ENCODE assay signal across 8 cellular contexts in genomic region chr9:37486616-37487544, GRCh38. TPM values are rescaled to one million over a fixed set of nuclear protein-coding genes. Genes with fewer than 3 reads are reported as not detected.
DNase-seq lines count a peak whose midpoint lies in the region; ATAC-seq, FAIRE-seq and TF ChIP-seq lines count a peak whose summit lies in the region.

No MANE protein-coding gene starts in this region.

- DNase-seq in T-helper 1 cell (no peak), SK-N-MC (ENCODE audit: low read depth, low spot score) (no peak), endothelial cell of umbilical vein (ENCODE audit: low read depth, low spot score) (no peak), cortex of kidney (lab: John Stamatoyannopoulos, UW) (no peak), HTR-8/SVneo (ENCODE audit: insufficient read length, low spot score) (no peak)

- CTCF ChIA-PET in endothelial cell of umbilical vein (lab: Charles Lee) = interaction anchor here (1.3 to 3.5 kb wide), 3 partner anchors 14 to 777 kb away, joined by 4 to 12 read pairs (median 5); no protein-coding TSS in a partner anchor

- peaks cover 38% of the 10 kb centered on the region for H3K4me1 Mint-ChIP-seq in T-helper 1 cell treated with Interleukin-12 subunit alpha and Interleukin-12 subunit beta and Interleukin-4 antibody, amounts not matched to agents 30 μg/mL and 1 μg/mL, for 36 hours (ENCODE audit: low read depth)

- peaks cover 39% of the 10 kb centered on the region for H3K36me3 ChIP-seq in SK-N-MC (ENCODE audit: insufficient read depth, low read length)
- H3K36me3 ChIP-seq in endothelial cell of umbilical vein (ENCODE audit: control insufficient read depth in 2 of 2, extremely low read depth in 1 of 2, insufficient read depth in 2 of 2, low read length in 2 of 2) = no peaks in the 10 kb centered on the region
- H3K36me3 ChIP-seq in mucosa of stomach (ENCODE audit: control insufficient read depth, insufficient read depth, low read length) = no peaks in the 10 kb centered on the region

- TF ChIP-seq CTCF in endothelial cell of umbilical vein (IDR thresholded peaks at IDR 0.05; ENCODE audit: extremely low read depth in 1 of 2, insufficient read depth in 1 of 2, low read depth in 1 of 2, low read length in 2 of 2) = no peak

- peak overlapping the region; percentile 99 for H3K4me3 Mint-ChIP-seq in T-helper 1 cell treated with Interleukin-12 subunit alpha and Interleukin-12 subunit beta and Interleukin-4 antibody, amounts not matched to agents 30 μg/mL and 1 μg/mL, for 36 hours

- peak overlapping the region; percentile 89 for H3K4me3 ChIP-seq in SK-N-MC
- peak overlapping the region; percentile 46 to 78 (median 76) for H3K4me3 ChIP-seq in endothelial cell of umbilical vein (replicated peaks in 1 of 3; ENCODE audit: insufficient read depth in 1 of 3, low read depth in 1 of 3, low read length in 3 of 3)
- H3K4me3 ChIP-seq in mucosa of stomach (ENCODE audit: low read length) = peak overlapping the region; percentile 81

- intact Hi-C loops in endothelial cell of umbilical vein (cut with micrococcal nuclease) = loop anchor here (10.0 kb wide), 1 partner anchor 298 kb away; the partner anchor contains the start of gene EXOSC3

- FAIRE-seq in endothelial cell of umbilical vein (lab: Jason Lieb, UNC) = peak; percentile 33
- FAIRE-seq in HTR-8/SVneo (lab: Jason Lieb, UNC) = no peak

- no peak for TF ChIP-seq POLR2A in endothelial cell of umbilical vein (IDR thresholded peaks at IDR 0.05; ENCODE audit: low read depth, low read length)

- no peaks in the 10 kb centered on the region for H3K9me3 Mint-ChIP-seq in T-helper 1 cell treated with Interleukin-12 subunit alpha and Interleukin-12 subunit beta and Interleukin-4 antibody, amounts not matched to agents 30 μg/mL and 1 μg/mL, for 36 hours

- no peaks in the 10 kb centered on the region for H4K20me1 ChIP-seq in endothelial cell of umbilical vein (replicated peaks; ENCODE audit: control insufficient read depth, extremely low read depth, insufficient read depth, low read length)

- peak overlapping the region; percentile 83 for H3K4me2 ChIP-seq in endothelial cell of umbilical vein (ENCODE audit: insufficient read depth, low read length)

- H2AFZ ChIP-seq in endothelial cell of umbilical vein (ENCODE audit: low read depth, low read length) = peak overlapping the region; percentile 94

- H3K4me1 ChIP-seq in endothelial cell of umbilical vein (ENCODE audit: control insufficient read depth, extremely low read depth, insufficient read depth, low read length) = peaks cover 16% of the 10 kb centered on the region
- H3K4me1 ChIP-seq in mucosa of stomach (ENCODE audit: control insufficient read depth, insufficient read depth, low read length) = peaks cover 20% of the 10 kb centered on the region

- H3K36me3 Mint-ChIP-seq in T-helper 1 cell treated with Interleukin-12 subunit alpha and Interleukin-12 subunit beta and Interleukin-4 antibody, amounts not matched to agents 30 μg/mL and 1 μg/mL, for 36 hours (ENCODE audit: low read depth) = peaks cover 20% of the 10 kb centered on the region

- POLR2A ChIA-PET in endothelial cell of umbilical vein (lab: Charles Lee) = interaction anchor here (2.3 kb wide), 1 partner anchor 22 kb away, joined by 9 read pairs; the partner anchor contains the start of gene ZBTB5

- ATAC-seq in GM19035 (IDR thresholded peaks at IDR 0.05; ENCODE audit: unreplicated experiment) = no peak

- H3K27me3 ChIP-seq in endothelial cell of umbilical vein (ENCODE audit: control insufficient read depth in 2 of 2, insufficient read depth in 2 of 2, low read length in 2 of 2) = no peaks in the 10 kb centered on the region
- H3K27me3 ChIP-seq in mucosa of stomach (ENCODE audit: control insufficient read depth, insufficient read depth, low read length) = no peaks in the 10 kb centered on the region

- peaks cover 8% of the 10 kb centered on the region for H3K79me2 ChIP-seq in endothelial cell of umbilical vein (ENCODE audit: control insufficient read depth, insufficient read depth, low read length)

- no peaks in the 10 kb centered on the region for H3K9me1 ChIP-seq in endothelial cell of umbilical vein (replicated peaks; ENCODE audit: control insufficient read depth, extremely low read depth, insufficient read depth, low read length)

- no TSS peak for BruUV-seq in endothelial cell of umbilical vein (replicated peaks; lab: Mats Ljungman, UMichigan)

- dilution Hi-C loops in endothelial cell of umbilical vein (cut with MboI; ENCODE audit: extremely low pct_ligation_motif_present, low sequenced_read_pairs) = no loop called here

- no peak overlapping the region for H3K27ac ChIP-seq in SK-N-MC
- no peak overlapping the region for H3K27ac ChIP-seq in endothelial cell of umbilical vein (ENCODE audit: insufficient read depth, low read depth, low read length)

- H3K9me3 ChIP-seq in SK-N-MC (ENCODE audit: low read depth, low read length) = no peaks in the 10 kb centered on the region
- H3K9me3 ChIP-seq in endothelial cell of umbilical vein (replicated peaks; ENCODE audit: control insufficient read depth, insufficient read depth, low read length) = no peaks in the 10 kb centered on the region
- no peaks in the 10 kb centered on the region for H3K9me3 ChIP-seq in mucosa of stomach (ENCODE audit: control insufficient read depth, low read length)

- H3K27me3 Mint-ChIP-seq in T-helper 1 cell treated with Interleukin-12 subunit alpha and Interleukin-12 subunit beta and Interleukin-4 antibody, amounts not matched to agents 30 μg/mL and 1 μg/mL, for 36 hours (ENCODE audit: low read depth) = peaks cover under 1% of the 10 kb centered on the region

- H3K9ac ChIP-seq in SK-N-MC (ENCODE audit: insufficient read length) = peak overlapping the region; percentile 91
- H3K9ac ChIP-seq in endothelial cell of umbilical vein (replicated peaks; ENCODE audit: extremely low read depth, insufficient read depth, low read length) = peak overlapping the region; percentile 70
- H3K9ac ChIP-seq in mucosa of stomach (ENCODE audit: low read length) = peak overlapping the region; percentile 82

- peak overlapping the region; percentile 97 for H3K27ac Mint-ChIP-seq in T-helper 1 cell treated with Interleukin-12 subunit alpha and Interleukin-12 subunit beta and Interleukin-4 antibody, amounts not matched to agents 30 μg/mL and 1 μg/mL, for 36 hours

TF ChIP-seq in endothelial cell of umbilical vein, 7 proteins besides CTCF, POLR2A, EP300 and RAD21:
- TF ChIP-seq GATA2 (IDR thresholded peaks at IDR 0.05; ENCODE audit: insufficient read depth, insufficient read length, low read depth, low read length) (no peak), MAX (IDR thresholded peaks at IDR 0.05; ENCODE audit: insufficient read depth, insufficient read length) (no peak), JUN (IDR thresholded peaks at IDR 0.05; ENCODE audit: borderline replicate concordance, insufficient read depth, insufficient read length, low read depth) (no peak), MYC (IDR thresholded peaks at IDR 0.05; ENCODE audit: low read depth, low read length) (no peak), EZH2 (IDR thresholded peaks at IDR 0.05; ENCODE audit: borderline replicate concordance, low read depth, low read length, severe bottlenecking) (no peak), FOS (IDR thresholded peaks at IDR 0.05; ENCODE audit: borderline replicate concordance, insufficient read depth, low read length) (no peak), POLR2AphosphoS5 (IDR thresholded peaks at IDR 0.05; ENCODE audit: insufficient read depth, low read depth, low read length) (no peak)

RNA-seq across cellular contexts. Expression of gene POLR1E, which starts 1.1 kb away (rescaled TPM):
- 17.2 and 21.2 TPM in 2 replicates for total RNA-seq in endothelial cell of umbilical vein
- polyA plus RNA-seq in endothelial cell of umbilical vein = 6.3 and 9.0 TPM in 2 replicates
- polyA plus RNA-seq in endothelial cell of umbilical vein (2011; cell fraction: cytosol; rRNA removed) = 16.5 and 18.2 TPM in 2 replicates
- 8.7 and 11.1 TPM in 2 replicates for polyA plus RNA-seq in endothelial cell of umbilical vein (2011; cell fraction: nucleus; rRNA removed)
- polyA plus RNA-seq in endothelial cell of umbilical vein (2012) = 20.3 and 23.5 TPM in 2 replicates
- 9.9 and 11.0 TPM in 2 replicates for polyA minus RNA-seq in endothelial cell of umbilical vein
- 23.9 TPM for polyA minus RNA-seq in endothelial cell of umbilical vein (2011; cell fraction: cytosol; rRNA and poly(A)+ RNA removed)
- polyA minus RNA-seq in endothelial cell of umbilical vein (2011; cell fraction: nucleus; rRNA and poly(A)+ RNA removed) = 5.5 and 5.9 TPM in 2 replicates

RNA-seq across cellular contexts. Expression of gene ZBTB5, which starts 21.6 kb away (rescaled TPM):
- 9.6 and 10.0 TPM in 2 replicates for total RNA-seq in endothelial cell of umbilical vein
- polyA plus RNA-seq in endothelial cell of umbilical vein = 12.5 and 13.7 TPM in 2 replicates
- polyA plus RNA-seq in endothelial cell of umbilical vein (2011; cell fraction: cytosol; rRNA removed) = 8.7 and 10.0 TPM in 2 replicates
- 15.4 and 18.9 TPM in 2 replicates for polyA plus RNA-seq in endothelial cell of umbilical vein (2011; cell fraction: nucleus; rRNA removed)
- 5.6 and 6.7 TPM in 2 replicates for polyA plus RNA-seq in endothelial cell of umbilical vein (2012)
- polyA minus RNA-seq in endothelial cell of umbilical vein = 27.4 and 30.3 TPM in 2 replicates
- polyA minus RNA-seq in endothelial cell of umbilical vein (2011; cell fraction: cytosol; rRNA and poly(A)+ RNA removed) = 14.2 TPM
- 15.0 and 23.9 TPM in 2 replicates for polyA minus RNA-seq in endothelial cell of umbilical vein (2011; cell fraction: nucleus; rRNA and poly(A)+ RNA removed)
